In the genomic region with DNA sequence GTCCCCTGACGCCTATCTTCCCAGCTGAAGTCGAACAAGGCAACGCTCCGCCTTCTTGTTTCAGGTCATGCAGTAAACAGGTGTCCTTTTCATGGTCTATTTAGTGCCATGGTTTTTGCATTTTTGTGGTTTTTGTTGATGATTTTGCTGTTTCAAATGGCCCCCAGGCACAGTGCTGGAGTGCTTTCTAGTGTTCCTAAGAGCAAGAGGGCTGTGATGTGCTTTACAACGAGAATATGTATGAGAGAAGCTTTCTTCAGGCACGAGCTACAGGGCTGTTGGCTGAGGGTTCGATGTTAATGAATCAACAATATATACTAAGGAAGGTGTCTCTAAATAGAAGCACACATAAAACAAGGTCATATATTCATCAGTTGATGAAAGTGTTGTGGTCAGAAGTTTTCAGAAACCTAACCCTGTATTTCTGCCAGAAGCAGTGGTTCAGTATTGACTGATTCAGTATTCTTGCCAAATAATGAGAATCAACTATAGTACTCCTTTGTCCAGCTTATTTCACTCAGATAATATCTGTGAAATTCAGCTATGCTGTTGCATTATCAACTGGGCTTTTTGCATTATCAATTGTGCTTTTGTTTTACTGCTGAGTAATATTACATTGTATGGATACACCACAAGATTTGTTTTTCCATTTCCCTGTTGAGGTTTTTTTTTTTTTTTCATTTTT, we compare ENCODE assay signal across 9 cellular contexts. TPM values are rescaled to one million over a fixed set of nuclear protein-coding genes. Genes with fewer than 3 reads are reported as not detected.
A peak's percentile ranks its signal among the peaks of the same experiment; 100 is the strongest.
DNase-seq lines count a peak whose midpoint lies in the region; ATAC-seq, FAIRE-seq and TF ChIP-seq lines count a peak whose summit lies in the region.
"Had no signal": no experiment of that assay in that cellular context is flagged by ENCODE, and none has a peak within 500 bp of the region (broad histone marks: within the 10 kb centered on the region; RNA-seq: fewer than 3 reads in every experiment).

No MANE protein-coding gene starts in this region.

- no peak for DNase-seq in HepG2 (ENCODE audit: low spot score)
- no peak for DNase-seq in WTC11 (ENCODE audit: low spot score)
- DNase-seq in stomach: no peak
- DNase-seq in stimulated activated CD4-positive, alpha-beta T cell treated with anti-CD3 and anti-CD28 coated beads, Interleukin-4, amount 100 ng/mL, for 24 hours: no peak
- no peak for DNase-seq in cerebellum (ENCODE audit: low spot score)
- no peak for DNase-seq in SIG-M5 (lab: John Stamatoyannopoulos, UW)

- H3K4me1 ChIP-seq in liver (ENCODE audit: control insufficient read depth in 4 of 4, insufficient read depth in 4 of 4, low read length in 3 of 4): peaks cover 4 to 45% (median 31%) of the 10 kb centered on the region in 4 donors
- H3K4me1 ChIP-seq in HepG2 (ENCODE audit: insufficient read depth, low read length): peaks cover 52% of the 10 kb centered on the region
- peaks cover 48 to 93% (median 72%) of the 10 kb centered on the region in 4 donors for H3K4me1 ChIP-seq in stomach

- H3K27ac ChIP-seq in liver (ENCODE audit: low read depth in 1 of 2, low read length in 2 of 2) (peak overlapping the region; percentile 52 to 74), HepG2 (ENCODE audit: extremely low read length, insufficient read depth, low read length) (no peak overlapping the region), stomach (peak overlapping the region in 3 of 5 donors; percentile 5 to 32 (median 29))
- H3K27ac ChIP-seq: neutrophil had no signal

- H3K27me3 ChIP-seq in liver (ENCODE audit: control insufficient read depth in 4 of 4, insufficient read depth in 4 of 4, low read length in 3 of 4) (no peaks in the 10 kb centered on the region), HepG2 (ENCODE audit: control insufficient read depth in 1 of 2, insufficient read depth in 2 of 2, low read length in 2 of 2) (no peaks in the 10 kb centered on the region), stomach (no peaks in the 10 kb centered on the region)
- H3K27me3 ChIP-seq: neutrophil had no signal

- WGBS in liver: 62% methylated on average over 7 of the region's 7 CpGs
- 86% methylated on average over 7 of the region's 7 CpGs for WGBS in HepG2 (ENCODE audit: low lambda C conversion rate)
- 46 to 63% (median 48%) methylated on average over 7 of the region's 7 CpGs for whole genome bisulfite sequencing in stomach, 5 donors

- POLR2A ChIA-PET in HepG2 (lab: Yijun Ruan, JAX): no interaction called here
- POLR2A ChIA-PET in WTC11 (lab: Charles Lee): no interaction called here

- peaks cover 20% of the 10 kb centered on the region for H3K4me1 Mint-ChIP-seq in WTC11

- H3K36me3 Mint-ChIP-seq in WTC11: peaks cover 4% of the 10 kb centered on the region; the same call in 1 of the 2 replicates

- CTCF ChIA-PET in HepG2 (lab: Yijun Ruan, JAX; ENCODE audit: low intra/inter-chr PET ratio, low total read pairs): no interaction called here
- CTCF ChIA-PET in WTC11 (lab: Charles Lee): interaction anchor here (1.0 to 1.1 kb wide), 2 partner anchors 43 to 47 kb away, joined by 3 to 5 read pairs; no protein-coding TSS in a partner anchor

- in situ Hi-C loops in HepG2 (cut with HindIII; ENCODE audit: extremely low pct_ligation_motif_present, low pct_unique_long_range_greater_than_20kb): no loop called here

- H3K27me3 Mint-ChIP-seq in WTC11 (ENCODE audit: low read depth): no peaks in the 10 kb centered on the region

- peaks cover 51% of the 10 kb centered on the region for H3K79me2 ChIP-seq in HepG2 (ENCODE audit: insufficient read depth, low read length)

- no peak for TF ChIP-seq POLR2A in HepG2 (IDR thresholded peaks at IDR 0.05; ENCODE audit: insufficient read depth in 1 of 2, low read depth in 2 of 2, low read length in 2 of 2)
- no peak for TF ChIP-seq POLR2A in stomach (IDR thresholded peaks at IDR 0.05)

- intact Hi-C loops in HepG2 (cut with micrococcal nuclease; ENCODE audit: unreplicated experiment): loop anchor here (5.0 kb wide), 1 partner anchor 44 kb away; no protein-coding TSS in a partner anchor
- intact Hi-C loops in stomach (cut with DNase I; ENCODE audit: low total_unique reads): no loop called here

- H3K27ac Mint-ChIP-seq in WTC11: peak overlapping the region; percentile 63

- no peak overlapping the region for H3K4me3 Mint-ChIP-seq in WTC11

- ATAC-seq in HepG2: no peak
- peak; percentile 74 for ATAC-seq in HG03159 (IDR thresholded peaks at IDR 0.05; ENCODE audit: unreplicated experiment)
- ATAC-seq in WTC11: no peak

- TF ChIP-seq CTCF in liver (IDR thresholded peaks at IDR 0.05; ENCODE audit: low read depth, low read length, missing input control): no peak
- TF ChIP-seq CTCF in HepG2 (CRISPR knock-in tag; IDR thresholded peaks at IDR 0.05): no peak
- no peak for TF ChIP-seq CTCF in WTC11 (IDR thresholded peaks at IDR 0.05)
- TF ChIP-seq CTCF in stomach (IDR thresholded peaks at IDR 0.05): no peak

- H3K9me3 Mint-ChIP-seq in WTC11: no peaks in the 10 kb centered on the region

- FAIRE-seq in HepG2 (lab: Jason Lieb, UNC): no peak

- no peak for TF ChIP-seq EP300 in HepG2 (IDR thresholded peaks at IDR 0.05; ENCODE audit: low read depth in 2 of 2, low read length in 2 of 2)
- no peak for TF ChIP-seq EP300 in HepG2 (CRISPR knock-in tag; IDR thresholded peaks at IDR 0.05; ENCODE audit: borderline replicate concordance)
- TF ChIP-seq EP300 in stomach (IDR thresholded peaks at IDR 0.05): no peak

- H4K20me1 ChIP-seq in HepG2 (ENCODE audit: insufficient read depth, low read length): no peaks in the 10 kb centered on the region

- H3K36me3 ChIP-seq in liver (ENCODE audit: control insufficient read depth in 4 of 4, insufficient read depth in 3 of 4, low read depth in 1 of 4, low read length in 3 of 4) (peaks cover 0 to 3% (median 0%) of the 10 kb centered on the region in 4 donors), HepG2 (replicated peaks in 1 of 2; ENCODE audit: control insufficient read depth in 1 of 2, insufficient read depth in 2 of 2, low read length in 2 of 2) (peaks cover 3 to 8% of the 10 kb centered on the region in 2 experiments; a peak in 1 of 5 replicates), stomach (peaks cover 0 to 10% (median 3%) of the 10 kb centered on the region in 4 donors)
- H3K36me3 ChIP-seq: neutrophil had no signal

- H3K9ac ChIP-seq in liver (ENCODE audit: low read depth in 1 of 2, low read length in 2 of 2) (peak overlapping the region in 1 of 2 donors; percentile 16), HepG2 (ENCODE audit: insufficient read depth, low read depth, low read length) (no peak overlapping the region)

- H3K4me3 ChIP-seq in liver (ENCODE audit: low read depth in 1 of 3, low read length in 3 of 3): no peak overlapping the region
- no peak overlapping the region for H3K4me3 ChIP-seq in HepG2 (replicated peaks in 1 of 3; ENCODE audit: insufficient read depth in 1 of 3, low read depth in 2 of 3, low read length in 3 of 3)
- H3K4me3 ChIP-seq in stomach: no peak overlapping the region

- no peak overlapping the region for H2AFZ ChIP-seq in HepG2 (ENCODE audit: low read length)

- BruUV-seq in HepG2 (replicated peaks; lab: Mats Ljungman, UMichigan): no TSS peak

- no peak overlapping the region for H3K4me2 ChIP-seq in HepG2 (ENCODE audit: low read depth, low read length)

- H3K9me3 ChIP-seq in liver (ENCODE audit: control insufficient read depth in 4 of 4, low read length in 3 of 4): no peaks in the 10 kb centered on the region
- H3K9me3 ChIP-seq in HepG2 (ENCODE audit: low read length): no peaks in the 10 kb centered on the region
- H3K9me3 ChIP-seq in stomach: no peaks in the 10 kb centered on the region
- H3K9me3 ChIP-seq: neutrophil had no signal

- peak in 1 of 2 donors; percentile 22 for TF ChIP-seq RAD21 in liver (IDR thresholded peaks at IDR 0.05)
- no peak for TF ChIP-seq RAD21 in HepG2 (CRISPR knock-in tag; IDR thresholded peaks at IDR 0.05)

TF ChIP-seq in liver, 16 proteins besides CTCF, POLR2A, EP300 and RAD21 (continues in another document):
- TF ChIP-seq, protein P1, sequence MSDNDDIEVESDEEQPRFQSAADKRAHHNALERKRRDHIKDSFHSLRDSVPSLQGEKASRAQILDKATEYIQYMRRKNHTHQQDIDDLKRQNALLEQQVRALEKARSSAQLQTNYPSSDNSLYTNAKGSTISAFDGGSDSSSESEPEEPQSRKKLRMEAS (IDR thresholded peaks at IDR 0.05): peak; percentile 18

TF ChIP-seq in WTC11, 78 proteins besides CTCF, POLR2A, EP300 and RAD21 (continues in another document):
- TF ChIP-seq NFE2L1 (CRISPR knock-in tag; IDR thresholded peaks at IDR 0.05): no peak

RNA-seq across cellular contexts. Expression of a gene that starts 18.5 kb away (rescaled TPM):
- total RNA-seq in liver (10 to 100 TPM; 16.2 to 23.3 TPM), HepG2 (2016; rRNA removed; fragmentation: Illumina TruSeq; extraction: Trizol) (11.1 and 13.0 TPM in 2 replicates), WTC11 (2021) (35.6 to 41.7 TPM (median 36.5 TPM) in 3 replicates), stomach (10 to 100 TPM; 10.1 to 91.1 (median 25.3) TPM), cerebellum (11.6 TPM)
- polyA plus RNA-seq in liver (1 to 10 TPM; 7.8 to 8.1 TPM), HepG2 (2011; rRNA removed) (16.4 and 18.7 TPM in 2 replicates), stomach (1 to 10 TPM; 2.3 to 3.7 (median 3.4) TPM)
- 1.4 and 1.5 TPM in 2 replicates for total RNA-seq in HepG2 (2016; cell fraction: cytosol; rRNA removed; fragmentation: Illumina TruSeq; extraction: Trizol; ENCODE audit: low read depth)
- 9.8 and 12.1 TPM in 2 replicates for total RNA-seq in HepG2 (2016; cell fraction: insoluble cytoplasmic fraction; rRNA removed; fragmentation: Illumina TruSeq; extraction: Trizol)
- 5.3 and 6.4 TPM in 2 replicates for total RNA-seq in HepG2 (2016; cell fraction: membrane; rRNA removed; fragmentation: Illumina TruSeq; extraction: Trizol)
- 11.9 and 15.6 TPM in 2 replicates for total RNA-seq in HepG2 (2016; cell fraction: nucleus; rRNA removed; fragmentation: Illumina TruSeq; extraction: Trizol)
- polyA plus RNA-seq in HepG2 (2011; cell fraction: cytosol; rRNA removed): 7.1 and 7.2 TPM in 2 replicates
- polyA plus RNA-seq in HepG2 (2011; cell fraction: nucleus; rRNA removed): 42.2 and 53.6 TPM in 2 replicates
- 4.4 and 6.9 TPM in 2 replicates for polyA plus RNA-seq in HepG2 (2012)
- 0.43 and 0.62 TPM in 2 replicates for polyA plus RNA-seq in HepG2 (2016; cell fraction: cytosol; fragmentation: Illumina TruSeq; extraction: Trizol; ENCODE audit: low read depth)
- 5.8 and 6.2 TPM in 2 replicates for polyA plus RNA-seq in HepG2 (2016; cell fraction: insoluble cytoplasmic fraction; fragmentation: Illumina TruSeq; extraction: Trizol; ENCODE audit: low read depth)
- 1.7 TPM in 2 replicates for polyA plus RNA-seq in HepG2 (2016; cell fraction: membrane; fragmentation: Illumina TruSeq; extraction: Trizol; ENCODE audit: low read depth)
- polyA plus RNA-seq in HepG2 (2016; cell fraction: nucleus; fragmentation: Illumina TruSeq; extraction: Trizol; ENCODE audit: insufficient read depth, low read depth): 17.4 and 18.9 TPM in 2 replicates
- 55.2 and 75.7 TPM in 2 replicates for polyA minus RNA-seq in HepG2 (2011; rRNA and poly(A)+ RNA removed; ENCODE audit: low replicate concordance)
- 11.3 and 16.1 TPM in 2 replicates for polyA minus RNA-seq in HepG2 (2011; cell fraction: cytosol; rRNA and poly(A)+ RNA removed)
- 27.0 and 32.6 TPM in 2 replicates for polyA minus RNA-seq in HepG2 (2011; cell fraction: nucleus; rRNA and poly(A)+ RNA removed)
